27 cellular contexts compared by ENCODE assay signal in genomic region chr7:14083761-14084160, GRCh38.
"Had no signal": no experiment of that assay in that cellular context is flagged by ENCODE, and none has a peak within 500 bp of the region (broad histone marks: within the 10 kb centered on the region; RNA-seq: fewer than 3 reads in every experiment).

No MANE protein-coding gene starts in this region.

- H3K36me3 ChIP-seq: stomach, suprapubic skin, thoracic aorta, thyroid gland, tibial artery, tibial nerve, transverse colon, upper lobe of left lung, upper lobe of right lung, uterus, vagina had no signal

- H3K27ac Mint-ChIP-seq: stimulated activated effector memory CD8-positive, alpha-beta T cell treated with anti-CD3 and anti-CD28 coated beads, Interleukin-12 subunit alpha, Interleukin-12 subunit beta, amount 100 ng/mL, for 72 hours; stimulated activated memory B cell treated with anti-CD40 and anti-IgM and Interleukin-4, amounts not matched to agents 10 μg/mL and 1 μg/mL and 100 μg/mL, for 72 hours; stimulated activated naive B cell treated with anti-CD40 and anti-IgM and Interleukin-4, amounts not matched to agents 10 μg/mL and 1 μg/mL and 100 μg/mL, for 72 hours; stimulated activated naive CD8-positive, alpha-beta T cell treated with anti-CD3 and anti-CD28 coated beads, Interleukin-15, amount 100 ng/mL, for 72 hours; stimulated activated naive CD8-positive, alpha-beta T cell treated with anti-CD3 and anti-CD28 coated beads, Interleukin-15, Interleukin-2, amounts not matched to agents 100 ng/mL and 50 ng/mL, for 24 hours; type B pancreatic cell had no signal

- H3K4me3 Mint-ChIP-seq: stimulated activated effector memory CD8-positive, alpha-beta T cell treated with anti-CD3 and anti-CD28 coated beads, Interleukin-12 subunit alpha, Interleukin-12 subunit beta, amount 100 ng/mL, for 72 hours; stimulated activated memory B cell treated with anti-CD40 and anti-IgM and Interleukin-4, amounts not matched to agents 10 μg/mL and 1 μg/mL and 100 μg/mL, for 72 hours; stimulated activated naive B cell treated with anti-CD40 and anti-IgM and Interleukin-4, amounts not matched to agents 10 μg/mL and 1 μg/mL and 100 μg/mL, for 72 hours; stimulated activated naive CD8-positive, alpha-beta T cell treated with anti-CD3 and anti-CD28 coated beads, Interleukin-15, amount 100 ng/mL, for 72 hours; stimulated activated naive CD8-positive, alpha-beta T cell treated with anti-CD3 and anti-CD28 coated beads, Interleukin-15, Interleukin-2, amounts not matched to agents 100 ng/mL and 50 ng/mL, for 24 hours; type B pancreatic cell had no signal

- H3K27ac ChIP-seq: stomach, suprapubic skin, testis, thoracic aorta, thyroid gland, tibial artery, tibial nerve, transverse colon, upper lobe of left lung, upper lobe of right lung, uterus, vagina had no signal

- H3K27me3 Mint-ChIP-seq: stimulated activated memory B cell treated with anti-CD40 and anti-IgM and Interleukin-4, amounts not matched to agents 10 μg/mL and 1 μg/mL and 100 μg/mL, for 72 hours; stimulated activated naive B cell treated with anti-CD40 and anti-IgM and Interleukin-4, amounts not matched to agents 10 μg/mL and 1 μg/mL and 100 μg/mL, for 72 hours; stimulated activated naive CD8-positive, alpha-beta T cell treated with anti-CD3 and anti-CD28 coated beads, Interleukin-15, amount 100 ng/mL, for 72 hours; stimulated activated naive CD8-positive, alpha-beta T cell treated with anti-CD3 and anti-CD28 coated beads, Interleukin-15, Interleukin-2, amounts not matched to agents 100 ng/mL and 50 ng/mL, for 24 hours; type B pancreatic cell had no signal

- H3K36me3 Mint-ChIP-seq: stimulated activated effector memory CD8-positive, alpha-beta T cell treated with anti-CD3 and anti-CD28 coated beads, Interleukin-12 subunit alpha, Interleukin-12 subunit beta, amount 100 ng/mL, for 72 hours; stimulated activated memory B cell treated with anti-CD40 and anti-IgM and Interleukin-4, amounts not matched to agents 10 μg/mL and 1 μg/mL and 100 μg/mL, for 72 hours; stimulated activated naive B cell treated with anti-CD40 and anti-IgM and Interleukin-4, amounts not matched to agents 10 μg/mL and 1 μg/mL and 100 μg/mL, for 72 hours; type B pancreatic cell had no signal

- H3K4me1 Mint-ChIP-seq: stimulated activated effector memory CD8-positive, alpha-beta T cell treated with anti-CD3 and anti-CD28 coated beads, Interleukin-12 subunit alpha, Interleukin-12 subunit beta, amount 100 ng/mL, for 72 hours; stimulated activated memory B cell treated with anti-CD40 and anti-IgM and Interleukin-4, amounts not matched to agents 10 μg/mL and 1 μg/mL and 100 μg/mL, for 72 hours; stimulated activated naive B cell treated with anti-CD40 and anti-IgM and Interleukin-4, amounts not matched to agents 10 μg/mL and 1 μg/mL and 100 μg/mL, for 72 hours; stimulated activated naive CD8-positive, alpha-beta T cell treated with anti-CD3 and anti-CD28 coated beads, Interleukin-15, amount 100 ng/mL, for 72 hours had no signal

- ATAC-seq: stimulated activated effector memory CD8-positive, alpha-beta T cell treated with anti-CD3 and anti-CD28 coated beads, Interleukin-12 subunit alpha, Interleukin-12 subunit beta, amount 100 ng/mL, for 72 hours; stimulated activated memory B cell treated with anti-CD40 and anti-IgM and Interleukin-4, amounts not matched to agents 10 μg/mL and 1 μg/mL and 100 μg/mL, for 72 hours; stimulated activated naive B cell treated with anti-CD40 and anti-IgM and Interleukin-4, amounts not matched to agents 10 μg/mL and 1 μg/mL and 100 μg/mL, for 72 hours; stimulated activated naive CD8-positive, alpha-beta T cell treated with anti-CD3 and anti-CD28 coated beads, Interleukin-15, amount 100 ng/mL, for 72 hours; stimulated activated naive CD8-positive, alpha-beta T cell treated with anti-CD3 and anti-CD28 coated beads, Interleukin-15, Interleukin-2, amounts not matched to agents 100 U/mL and 50 U/mL, for 24 hours; upper lobe of right lung had no signal

- DNase-seq: stimulated activated CD4-positive, alpha-beta T cell treated with anti-CD3 and anti-CD28 coated beads, Interleukin-2, amount 100 ng/mL, for 48 hours; stimulated activated CD4-positive, alpha-beta T cell treated with anti-CD3 and anti-CD28 coated beads, Interleukin-4, amount 100 ng/mL, for 1 hour; stimulated activated CD4-positive, alpha-beta T cell treated with anti-CD3 and anti-CD28 coated beads, Interleukin-4, amount 100 ng/mL, for 24 hours; stimulated activated CD4-positive, alpha-beta T cell treated with anti-CD3 and anti-CD28 coated beads, Interleukin-4, amount 100 ng/mL, for 4 hours; stimulated activated CD8-positive, alpha-beta memory T cell treated with anti-CD3 and anti-CD28 coated beads, Interleukin-4, amount 100 ng/mL, for 48 hours; stimulated activated naive B cell treated with anti-CD40 and anti-IgM and Interleukin-4, amounts not matched to agents 10 μg/mL and 1 μg/mL and 100 μg/mL, for 72 hours; stimulated activated naive CD4-positive, alpha-beta T cell; stimulated activated naive CD4-positive, alpha-beta T cell treated with Interleukin-2 at 50 U/mL for 16 hours; stimulated activated naive CD8-positive, alpha-beta T cell treated with anti-CD3 and anti-CD28 coated beads, Interleukin-15, amount 100 ng/mL, for 72 hours; stimulated activated naive CD8-positive, alpha-beta T cell treated with anti-CD3 and anti-CD28 coated beads, Interleukin-15, Interleukin-2, amounts not matched to agents 100 U/mL and 50 U/mL, for 24 hours; stomach; substantia nigra; testis; thyroid gland; tibial artery; transverse colon; upper lobe of left lung; upper lobe of right lung; uterus had no signal

- H3K4me3 ChIP-seq: stomach, suprapubic skin, testis, thoracic aorta, thyroid gland, tibial artery, tibial nerve, transverse colon, upper lobe of left lung, upper lobe of right lung, uterus, vagina had no signal

- H3K27me3 ChIP-seq: stomach, suprapubic skin, testis, thyroid gland, tibial artery, tibial nerve, transverse colon, upper lobe of left lung, upper lobe of right lung, uterus, vagina had no signal

- H3K4me1 ChIP-seq: stomach, suprapubic skin, testis, thyroid gland, tibial artery, tibial nerve, transverse colon, upper lobe of left lung, upper lobe of right lung, uterus, vagina had no signal

- H3K9me3 ChIP-seq: testis, thyroid gland, vagina had no signal
